34 cellular contexts compared by ENCODE assay signal in genomic region chr3:2947536-2947935, GRCh38.
"Had no signal": no experiment of that assay in that cellular context is flagged by ENCODE, and none has a peak within 500 bp of the region (broad histone marks: within the 10 kb centered on the region; RNA-seq: fewer than 3 reads in every experiment).

No MANE protein-coding gene starts in this region.

- H3K4me2 ChIP-seq: KMS-11 had no signal

- H3K9ac ChIP-seq: KMS-11 had no signal

- H3K36me3 ChIP-seq: MG63 had no signal

- H3K4me3 ChIP-seq: MG63 had no signal

- H3K27me3 ChIP-seq: MG63 had no signal

- H3K27ac ChIP-seq: KMS-11 had no signal

- H3K9me3 ChIP-seq: MG63 had no signal

- DNase-seq: Karpas-422, Kasumi-1, MG63, MM.1S, MV-4-11, NCI-H1048, NCI-H1092, NCI-H1092 treated with DMSO at 0.1 percent for 48 hours, NCI-H1105, NCI-H1105 treated with DMSO at 0.1 percent for 48 hours, NCI-H1417, NCI-H1417 treated with DMSO at 0.1 percent for 48 hours, NCI-H1436, NCI-H1436 treated with DMSO at 0.1 percent for 48 hours, NCI-H146, NCI-H1694, NCI-H1694 treated with DMSO at 0.1 percent for 48 hours, NCI-H187, NCI-H187 treated with DMSO at 0.1 percent for 48 hours, NCI-H1930, NCI-H2029, NCI-H2029 treated with DMSO at 0.1 percent for 48 hours, NCI-H2081, NCI-H2081 treated with DMSO at 0.1 percent for 48 hours, NCI-H2107, NCI-H2171, NCI-H2171 treated with DMSO at 0.1 percent for 48 hours, NCI-H2227 treated with DMSO at 0.1 percent for 48 hours, NCI-H226, NCI-H345, NCI-H446, NCI-H446 treated with DMSO at 0.1 percent for 48 hours, NCI-H510A had no signal
